3 cellular contexts compared by ENCODE assay signal in genomic region chr3:25803833-25804232, GRCh38.
"Had no signal": no experiment of that assay in that cellular context is flagged by ENCODE, and none has a peak within 500 bp of the region (broad histone marks: within the 10 kb centered on the region; RNA-seq: fewer than 3 reads in every experiment).

No MANE protein-coding gene starts in this region.

- H3K4me3 ChIP-seq: GM12878 had no signal

- DNase-seq: GDM1, GF-D8 had no signal
